30 cellular contexts compared by ENCODE assay signal in genomic region chr10:129919358-129919757, GRCh38. TPM values are rescaled to one million over a fixed set of nuclear protein-coding genes. Genes with fewer than 3 reads are reported as not detected.
"Had no signal": no experiment of that assay in that cellular context is flagged by ENCODE, and none has a peak within 500 bp of the region (broad histone marks: within the 10 kb centered on the region; RNA-seq: fewer than 3 reads in every experiment).

No MANE protein-coding gene starts in this region.

- H3K4me2 ChIP-seq: SK-N-SH had no signal

- ATAC-seq: activated CD8-positive, alpha-beta T cell treated with anti-CD3 and anti-CD28 coated beads for 36 hours; activated T-cell treated with anti-CD3 and anti-CD28 coated beads, Interleukin-2, amount 50 U/mL, for 72 hours; activated T-helper 17 cell treated with anti-CD3 and anti-CD28 coated beads, Interleukin-2, amount 50 U/mL, for 72 hours; Panc1 had no signal

- H3K9me3 ChIP-seq: MG63, SK-N-SH had no signal

- H3K4me1 ChIP-seq: SJSA1 had no signal

- H3K27ac ChIP-seq: brain microvascular endothelial cell, SJSA1 had no signal

- H3K27me3 ChIP-seq: brain microvascular endothelial cell, MG63, SJSA1 had no signal

- H3K36me3 ChIP-seq: brain microvascular endothelial cell, MG63, SJSA1 had no signal

- H3K9ac ChIP-seq: SK-N-SH had no signal

- H3K4me3 ChIP-seq: MG63, SJSA1 had no signal

- DNase-seq: activated CD4-positive, alpha-beta T cell treated with anti-CD3 and anti-CD28 coated beads, Interleukin-2, amount 10 ng/mL, durations not matched to agents 24 days and 14 days; activated CD4-positive, alpha-beta T cell treated with anti-CD3 and anti-CD28 coated beads, Interleukin-2, amount 50 U/mL, for 4 hours; activated CD8-positive, alpha-beta T cell treated with anti-CD3 and anti-CD28 coated beads for 36 hours; activated gamma-delta T cell treated with Interleukin-2 at 50 U/mL for 16 hours; activated naive CD4-positive, alpha-beta T cell treated with anti-CD3 and anti-CD28 coated beads, Interleukin-2, amount 10 ng/mL, durations not matched to agents 7 days and 5 days; activated naive CD8-positive, alpha-beta T cell treated with anti-CD3 and anti-CD28 coated beads for 36 hours; activated T-cell treated with anti-CD3 and anti-CD28 coated beads, Interleukin-2, amount 50 U/mL, for 1 hour; activated T-cell treated with anti-CD3 and anti-CD28 coated beads, Interleukin-2, amount 50 U/mL, for 72 hours; amniotic stem cell; brain microvascular endothelial cell; central memory CD4-positive, alpha-beta T cell; Kasumi-1; KG1; MG63; NCI-H1092; NCI-H1436 treated with DMSO at 0.1 percent for 48 hours; NCI-H1694 treated with DMSO at 0.1 percent for 48 hours; NCI-H2029; NCI-H2171 treated with DMSO at 0.1 percent for 48 hours; NCI-H2227 treated with DMSO at 0.1 percent for 48 hours; NCI-H446; NCI-H510A treated with DMSO at 0.1 percent for 48 hours; NCI-H526 treated with DMSO at 0.1 percent for 48 hours; NCI-H774; SHP77 treated with DMSO at 0.1 percent for 48 hours; SK-N-SH had no signal

RNA-seq across cellular contexts. Expression of gene EBF3, which starts 44.7 kb away (rescaled TPM):
- total RNA-seq: activated CD4-positive, alpha-beta T cell treated with anti-CD3 and anti-CD28 coated beads, Interleukin-2, amount 10 ng/mL, durations not matched to agents 24 days and 14 days; activated CD8-positive, alpha-beta memory T cell treated with anti-CD3 and anti-CD28 coated beads for 36 hours; activated CD8-positive, alpha-beta T cell treated with anti-CD3 and anti-CD28 coated beads for 36 hours; activated naive CD8-positive, alpha-beta T cell treated with anti-CD3 and anti-CD28 coated beads for 36 hours; activated T-cell treated with anti-CD3 and anti-CD28 coated beads, Interleukin-2, amount 50 U/mL, for 72 hours; activated T-helper 17 cell treated with anti-CD3 and anti-CD28 coated beads, Interleukin-2, amount 50 U/mL, for 72 hours; SJSA1 had no signal
- polyA plus RNA-seq: SK-N-SH had no signal
